ENCODE assay signal across 23 cellular contexts in genomic region chrX:140724337-140725105, GRCh38. TPM values are rescaled to one million over a fixed set of nuclear protein-coding genes. Genes with fewer than 3 reads are reported as not detected.
"Had no signal": no experiment of that assay in that cellular context is flagged by ENCODE, and none has a peak within 500 bp of the region (broad histone marks: within the 10 kb centered on the region; RNA-seq: fewer than 3 reads in every experiment).

No MANE protein-coding gene starts in this region.

- H3K9me3 ChIP-seq: gastrocnemius medialis, sigmoid colon, testis, uterus had no signal

- DNase-seq: activated CD4-positive, alpha-beta T cell treated with anti-CD3 and anti-CD28 coated beads for 1 hour; activated CD4-positive, alpha-beta T cell treated with anti-CD3 and anti-CD28 coated beads, Interleukin-2, amount 50 U/mL, for 48 hours; activated naive CD4-positive, alpha-beta T cell treated with Interleukin-2 at 50 U/mL for 16 hours; activated naive CD8-positive, alpha-beta T cell treated with anti-CD3 and anti-CD28 coated beads for 36 hours; activated T-cell treated with anti-CD3 and anti-CD28 coated beads, Interleukin-2, amount 50 U/mL, for 48 hours; amygdala; effector CD4-positive, alpha-beta T cell; gastrocnemius medialis; hippocampal formation; left colon; naive thymus-derived CD8-positive, alpha-beta T cell; posterior cingulate gyrus; sigmoid colon; stimulated activated CD4-positive, alpha-beta T cell treated with anti-CD3 and anti-CD28 coated beads, Interleukin-2, amount 100 ng/mL, for 48 hours; stimulated activated CD8-positive, alpha-beta memory T cell treated with anti-CD3 and anti-CD28 coated beads, Interleukin-4, amount 100 ng/mL, for 48 hours; stimulated activated naive B cell treated with anti-CD40 and anti-IgM and Interleukin-4, amounts not matched to agents 10 μg/mL and 1 μg/mL and 100 μg/mL, for 72 hours; T-helper 1 cell; T-helper 9 cell; testis; trophoblast cell; uterus had no signal

- H3K36me3 ChIP-seq: gastrocnemius medialis, neural progenitor cell, sigmoid colon, uterus had no signal

- H3K4me3 ChIP-seq: gastrocnemius medialis, neural progenitor cell, sigmoid colon, testis, uterus had no signal

- H3K9ac ChIP-seq: neural progenitor cell had no signal

- H2AFZ ChIP-seq: neural progenitor cell had no signal

- H3K27me3 ChIP-seq: gastrocnemius medialis, neural progenitor cell, sigmoid colon, testis, uterus had no signal

- H3K4me2 ChIP-seq: neural progenitor cell had no signal

- H3K4me1 ChIP-seq: gastrocnemius medialis, neural progenitor cell, sigmoid colon, testis, uterus had no signal

- ATAC-seq: gastrocnemius medialis; left colon; naive thymus-derived CD8-positive, alpha-beta T cell; stimulated activated naive B cell treated with anti-CD40 and anti-IgM and Interleukin-4, amounts not matched to agents 10 μg/mL and 1 μg/mL and 100 μg/mL, for 72 hours had no signal

- H3K27ac ChIP-seq: gastrocnemius medialis, neural progenitor cell, sigmoid colon, testis, uterus had no signal

RNA-seq across cellular contexts. Expression of gene LINC00632, which starts 15.0 kb away (rescaled TPM):
- total RNA-seq: activated CD8-positive, alpha-beta memory T cell treated with anti-CD3 and anti-CD28 coated beads for 36 hours; naive thymus-derived CD8-positive, alpha-beta T cell had no signal
